ENCODE assay signal across 26 cellular contexts in genomic region chr20:56324806-56325205, GRCh38. TPM values are rescaled to one million over a fixed set of nuclear protein-coding genes. Genes with fewer than 3 reads are reported as not detected.
DNase-seq lines count a peak whose midpoint lies in the region; ATAC-seq, FAIRE-seq and TF ChIP-seq lines count a peak whose summit lies in the region.
"Had no signal": no experiment of that assay in that cellular context is flagged by ENCODE, and none has a peak within 500 bp of the region (broad histone marks: within the 10 kb centered on the region; RNA-seq: fewer than 3 reads in every experiment).

No MANE protein-coding gene starts in this region.

- no peak overlapping the region for H3K27ac ChIP-seq in IMR-90 (ENCODE audit: insufficient read depth, low read length)
- H3K27ac ChIP-seq in K562 (ENCODE audit: extremely low read depth, low read depth, low read length), result no peak overlapping the region
- H3K27ac ChIP-seq in endodermal cell (ENCODE audit: low read depth, low read length), result no peak overlapping the region
- no peak overlapping the region for H3K27ac ChIP-seq in testis
- H3K27ac ChIP-seq: BLaER1 had no signal

- DNase-seq in IMR-90 (no peak), K562 (ENCODE audit: extremely low read depth in 1 of 4, low spot score in 3 of 4) (no peak), epithelial cell of esophagus (ENCODE audit: low read depth) (peak; percentile 13), endodermal cell (no peak), testis (no peak)
- DNase-seq: 8988T; ACHN; BE2C; C1 segment of cervical spinal cord; CD4-positive, alpha-beta memory T cell; CD4-positive, CD25-positive, alpha-beta regulatory T cell; CD8-positive, alpha-beta memory T cell; COR-L47; DMS 273 treated with DMSO at 0.1 percent for 48 hours; DMS153; DMS53; DMS79; DND-41; EL; GDM1 had no signal

- H3K4me2 ChIP-seq in IMR-90 (ENCODE audit: low read depth, low read length), result no peak overlapping the region
- H3K4me2 ChIP-seq in K562 (ENCODE audit: insufficient read depth, low read length), result no peak overlapping the region
- H3K4me2 ChIP-seq: BLaER1 had no signal

- H2BK120ac ChIP-seq in IMR-90 (ENCODE audit: low read depth, low read length), result no peak overlapping the region

- H4K20me1 ChIP-seq in IMR-90 (ENCODE audit: insufficient read depth, low read length) (no peaks in the 10 kb centered on the region), K562 (replicated peaks; ENCODE audit: control insufficient read depth, insufficient read depth, low read length) (no peaks in the 10 kb centered on the region)
- H4K20me1 ChIP-seq: BLaER1 had no signal

- TF ChIP-seq POLR2A in IMR-90 (IDR thresholded peaks at IDR 0.05; ENCODE audit: low read depth, low read length) (no peak), K562 (conservative IDR thresholded peaks at IDR 0.05) (no peak), testis (IDR thresholded peaks at IDR 0.05) (no peak)

- POLR2A ChIA-PET in IMR-90 (lab: Charles Lee; ENCODE audit: unreplicated experiment) (no interaction called here), K562 (lab: Yijun Ruan, JAX) (no interaction called here)

- no peaks in the 10 kb centered on the region for H3K27me3 ChIP-seq in IMR-90 (ENCODE audit: control insufficient read depth, insufficient read depth, low read length)
- no peaks in the 10 kb centered on the region for H3K27me3 ChIP-seq in K562 (ENCODE audit: control insufficient read depth in 2 of 2, insufficient read depth in 2 of 2, low read length in 2 of 2)
- no peaks in the 10 kb centered on the region for H3K27me3 ChIP-seq in endodermal cell (ENCODE audit: control insufficient read depth, insufficient read depth, low read length, poor library complexity, severe bottlenecking)
- no peaks in the 10 kb centered on the region for H3K27me3 ChIP-seq in testis
- H3K27me3 ChIP-seq: BE2C, BLaER1 had no signal

- H3K36me3 Mint-ChIP-seq in endodermal cell (ENCODE audit: low read depth), result no peaks in the 10 kb centered on the region
- H3K36me3 Mint-ChIP-seq: CD14-positive monocyte; CD4-positive, alpha-beta memory T cell; CD4-positive, CD25-positive, alpha-beta regulatory T cell; CD8-positive, alpha-beta memory T cell had no signal

- no peak overlapping the region for H3K56ac ChIP-seq in IMR-90 (ENCODE audit: extremely low read depth, insufficient read depth, low read length)

- ATAC-seq in IMR-90 (ENCODE audit: low read depth) (no peak), K562 (no peak)
- ATAC-seq: GM12878 had no signal

- H3K9me3 ChIP-seq in IMR-90 (ENCODE audit: control insufficient read depth, insufficient read depth, low read length) (no peaks in the 10 kb centered on the region), K562 (replicated peaks; ENCODE audit: control insufficient read depth, insufficient read depth, low read depth, low read length) (no peaks in the 10 kb centered on the region), endodermal cell (ENCODE audit: control insufficient read depth, low read length) (peaks cover 26% of the 10 kb centered on the region), testis (no peaks in the 10 kb centered on the region)
- H3K9me3 ChIP-seq: BE2C, BLaER1 had no signal

- H3K4me1 Mint-ChIP-seq in endodermal cell, result no peaks in the 10 kb centered on the region
- H3K4me1 Mint-ChIP-seq: CD14-positive monocyte; CD4-positive, alpha-beta memory T cell; CD4-positive, CD25-positive, alpha-beta regulatory T cell; CD8-positive, alpha-beta memory T cell had no signal

- H2AK9ac ChIP-seq in IMR-90 (replicated peaks; ENCODE audit: low read depth, low read length, poor library complexity), result no peak overlapping the region

- TF ChIP-seq RAD21 in IMR-90 (IDR thresholded peaks at IDR 0.05; ENCODE audit: low read length) (no peak), K562 (CRISPR knock-in tag; conservative IDR thresholded peaks at IDR 0.05 in 1 of 2, IDR thresholded peaks at IDR 0.05 in 1 of 2) (no peak)

- H3K18ac ChIP-seq in IMR-90 (ENCODE audit: low read depth, low read length), result no peak overlapping the region

- in situ Hi-C loops in IMR-90 (cut with MboI; ENCODE audit: low sequenced_read_pairs) (no loop called here), K562 (cut with MboI) (no loop called here)

- H3K4me1 ChIP-seq in IMR-90 (ENCODE audit: control insufficient read depth, insufficient read depth, low read length) (no peaks in the 10 kb centered on the region), K562 (replicated peaks in 1 of 2; ENCODE audit: control insufficient read depth in 2 of 2, insufficient read depth in 2 of 2, low read length in 2 of 2) (no peaks in the 10 kb centered on the region), endodermal cell (ENCODE audit: control insufficient read depth, insufficient read depth, low read length) (no peaks in the 10 kb centered on the region), testis (no peaks in the 10 kb centered on the region)
- H3K4me1 ChIP-seq: BE2C, BLaER1 had no signal

- no peak overlapping the region for H4K5ac ChIP-seq in IMR-90 (ENCODE audit: low read depth, low read length)

- H3K27me3 Mint-ChIP-seq in endodermal cell (ENCODE audit: insufficient read depth), result no peaks in the 10 kb centered on the region

- no peak overlapping the region for H3K14ac ChIP-seq in IMR-90 (replicated peaks; ENCODE audit: low read depth, low read length)

- no peak overlapping the region for H4K8ac ChIP-seq in IMR-90 (ENCODE audit: low read depth in 2 of 2, low read length in 2 of 2)

- TF ChIP-seq CTCF in IMR-90 (conservative IDR thresholded peaks at IDR 0.05; ENCODE audit: low read depth, low read length), result no peak
- no peak for TF ChIP-seq CTCF in K562 (IDR thresholded peaks at IDR 0.05 in 2 of 3, conservative IDR thresholded peaks at IDR 0.05 in 1 of 3; ENCODE audit: insufficient read depth in 2 of 3, low read depth in 1 of 3, low read length in 3 of 3)
- no peak for TF ChIP-seq CTCF in epithelial cell of esophagus (IDR thresholded peaks at IDR 0.05; ENCODE audit: insufficient read depth, low read depth, low read length, missing control alignments)
- no peak for TF ChIP-seq CTCF in endodermal cell (conservative IDR thresholded peaks at IDR 0.05)
- no peak for TF ChIP-seq CTCF in testis (IDR thresholded peaks at IDR 0.05)

- H3K79me2 ChIP-seq in K562 (ENCODE audit: control insufficient read depth, insufficient read depth, low read length), result no peaks in the 10 kb centered on the region

- CTCF ChIA-PET in IMR-90 (lab: Yijun Ruan, JAX), result no interaction called here
- CTCF ChIA-PET in K562 (lab: Yijun Ruan, JAX; ENCODE audit: low intra/inter-chr PET ratio), result no interaction called here

- no peak for FAIRE-seq in K562 (lab: Jason Lieb, UNC)
- FAIRE-seq: A204.1, GM12878, GM12892, GM18507 had no signal

- H3K4ac ChIP-seq in IMR-90 (ENCODE audit: low read depth, low read length), result no peak overlapping the region

- H3K9me1 ChIP-seq in IMR-90 (ENCODE audit: insufficient read depth, low read length) (no peaks in the 10 kb centered on the region), K562 (ENCODE audit: control insufficient read depth, insufficient read depth, low read length) (no peaks in the 10 kb centered on the region)

- no peak overlapping the region for H2BK15ac ChIP-seq in IMR-90 (ENCODE audit: low read depth, low read length)

- no peak overlapping the region for H3K23ac ChIP-seq in IMR-90 (ENCODE audit: low read depth, low read length)

- H3K36me3 ChIP-seq in IMR-90 (ENCODE audit: control insufficient read depth, insufficient read depth, low read length) (no peaks in the 10 kb centered on the region), K562 (ENCODE audit: control insufficient read depth, insufficient read depth, low read length) (no peaks in the 10 kb centered on the region), endodermal cell (ENCODE audit: control insufficient read depth, insufficient read depth, low read length) (no peaks in the 10 kb centered on the region), testis (ENCODE audit: low read depth, missing control alignments) (no peaks in the 10 kb centered on the region)
- H3K36me3 ChIP-seq: BE2C, BLaER1 had no signal

- no peak overlapping the region for H2BK20ac ChIP-seq in IMR-90 (ENCODE audit: low read depth, low read length)

- H3K9ac ChIP-seq in IMR-90 (ENCODE audit: low read depth, low read length) (no peak overlapping the region), K562 (ENCODE audit: insufficient read depth in 1 of 2, low read depth in 2 of 2, low read length in 2 of 2) (no peak overlapping the region), endodermal cell (ENCODE audit: extremely low read depth, low read length, poor library complexity, severe bottlenecking) (no peak overlapping the region)
- H3K9ac ChIP-seq: BLaER1 had no signal

- intact Hi-C loops in IMR-90 (cut with micrococcal nuclease), result no loop called here
- intact Hi-C loops in K562 (cut with micrococcal nuclease), result no loop called here
- intact Hi-C loops in testis (cut with DNase I; ENCODE audit: low total_unique reads), result no loop called here

- H3K4me3 ChIP-seq in IMR-90 (ENCODE audit: insufficient read depth, low read depth, low read length) (no peak overlapping the region), K562 (no peak overlapping the region), epithelial cell of esophagus (ENCODE audit: low read length) (no peak overlapping the region), endodermal cell (ENCODE audit: low read length) (no peak overlapping the region), testis (no peak overlapping the region)
- H3K4me3 ChIP-seq: BLaER1, GM12878 had no signal

- H2AK5ac ChIP-seq in IMR-90 (ENCODE audit: low read depth, low read length), result no peak overlapping the region

- H3K79me1 ChIP-seq in IMR-90 (ENCODE audit: low read depth in 1 of 2, low read length in 2 of 2), result no peaks in the 10 kb centered on the region

- peaks cover 85% of the 10 kb centered on the region for H3K9me3 Mint-ChIP-seq in endodermal cell
- H3K9me3 Mint-ChIP-seq: CD4-positive, alpha-beta memory T cell; CD8-positive, alpha-beta memory T cell had no signal

- no peak overlapping the region for H2BK5ac ChIP-seq in IMR-90 (ENCODE audit: low read depth, low read length, poor library complexity, severe bottlenecking)

- H3K27ac Mint-ChIP-seq in endodermal cell, result no peak overlapping the region
- H3K27ac Mint-ChIP-seq: CD14-positive monocyte; CD4-positive, alpha-beta memory T cell; CD4-positive, CD25-positive, alpha-beta regulatory T cell had no signal

- no TSS peak for BruUV-seq in IMR-90 (replicated peaks; lab: Mats Ljungman, UMichigan)
- BruUV-seq in K562 (replicated peaks; lab: Mats Ljungman, UMichigan), result no TSS peak

- H2AFZ ChIP-seq in IMR-90 (replicated peaks; ENCODE audit: low read length, poor library complexity) (no peak overlapping the region), K562 (ENCODE audit: low read depth, low read length) (no peak overlapping the region)

- H4K91ac ChIP-seq in IMR-90 (ENCODE audit: insufficient read depth, low read depth, low read length), result no peak overlapping the region

- dilution Hi-C loops in IMR-90 (cut with HindIII; ENCODE audit: low sequenced_read_pairs, unreplicated experiment), result no loop called here

- TF ChIP-seq EP300 in K562 (IDR thresholded peaks at IDR 0.05; ENCODE audit: low read length), result no peak

- H3K4me3 Mint-ChIP-seq in endodermal cell, result no peak overlapping the region
- H3K4me3 Mint-ChIP-seq: CD14-positive monocyte; CD4-positive, alpha-beta memory T cell; CD4-positive, CD25-positive, alpha-beta regulatory T cell; CD8-positive, alpha-beta memory T cell had no signal

RNA-seq across cellular contexts. Expression of gene FAM210B, which starts 34.0 kb away (rescaled TPM):
- total RNA-seq in IMR-90 (2012; rRNA removed), result 45.0 and 48.9 TPM in 2 replicates
- polyA plus RNA-seq in IMR-90 (2012; rRNA removed), result 25.6 and 29.5 TPM in 2 replicates
- polyA plus RNA-seq in IMR-90 (2012; cell fraction: cytosol; rRNA removed), result 13.0 and 17.9 TPM in 2 replicates
- polyA plus RNA-seq in IMR-90 (2012; cell fraction: nucleus; rRNA removed; ENCODE audit: low replicate concordance), result 4.1 and 11.5 TPM in 2 replicates
- 34.2 and 45.4 TPM in 2 replicates for total RNA-seq in K562 (2011; cell fraction: chromatin; rRNA removed; ENCODE audit: low replicate concordance)
- total RNA-seq in K562 (2011; cell fraction: nucleolus; rRNA removed), result 42.5 and 44.3 TPM in 2 replicates
- 54.1 and 75.7 TPM in 2 replicates for total RNA-seq in K562 (2011; cell fraction: nucleoplasm; rRNA removed)
- total RNA-seq in K562 (2014; rRNA removed), result 42.1 and 45.8 TPM in 2 replicates
- total RNA-seq in K562 (2014; rRNA removed; fragmentation: Illumina TruSeq; extraction: Trizol), result 58.1 and 61.2 TPM in 2 replicates
- 37.5 and 39.0 TPM in 2 replicates for total RNA-seq in K562 (2015; rRNA removed; fragmentation: Illumina TruSeq; extraction: Trizol)
- 47.6 and 53.9 TPM in 2 replicates for total RNA-seq in K562 (2021)
- 69.9 and 87.3 TPM in 2 replicates for polyA plus RNA-seq in K562 (2011; rRNA removed)
- polyA plus RNA-seq in K562 (2011; cell fraction: cytosol; rRNA removed), result 37.8 and 50.3 TPM in 2 replicates
- polyA plus RNA-seq in K562 (2011; cell fraction: nucleus; rRNA removed), result 22.8 and 26.7 TPM in 2 replicates
- 44.3 and 72.0 TPM in 2 replicates for polyA plus RNA-seq in K562 (2012)
- 69.3 and 83.3 TPM in 2 replicates for polyA plus RNA-seq in K562 (2014; fragmentation: Illumina TruSeq; extraction: Trizol)
- polyA plus RNA-seq in K562 (2014; fragmentation: Nextera tagmentation; extraction: Ambion mirVana), result 10 to 100 TPM; 12.1 to 21.4 TPM
- polyA plus RNA-seq in K562 (2014; rRNA removed), result 56.0 and 60.7 TPM in 2 replicates
- 46.0 and 53.8 TPM in 2 replicates for polyA minus RNA-seq in K562 (2011; rRNA and poly(A)+ RNA removed)
- polyA minus RNA-seq in K562 (2011; cell fraction: cytosol; rRNA and poly(A)+ RNA removed), result 20.9 and 25.4 TPM in 2 replicates
- 19.5 and 23.7 TPM in 2 replicates for polyA minus RNA-seq in K562 (2011; cell fraction: nucleus; rRNA and poly(A)+ RNA removed)
- total RNA-seq in endodermal cell, result 10 to 100 TPM; 16.8 to 34.1 TPM
- 61.2 TPM for polyA plus RNA-seq in endodermal cell (2013, experiment 1 of 2)
- polyA plus RNA-seq in endodermal cell (2013, experiment 2 of 2), result 62.7 TPM
- 10 to 100 TPM; 26.7 to 33.9 TPM for total RNA-seq in testis
- 29.5 TPM for polyA plus RNA-seq in testis (ENCODE audit: insufficient read depth, low read depth, low replicate concordance)
